In the genomic region with DNA sequence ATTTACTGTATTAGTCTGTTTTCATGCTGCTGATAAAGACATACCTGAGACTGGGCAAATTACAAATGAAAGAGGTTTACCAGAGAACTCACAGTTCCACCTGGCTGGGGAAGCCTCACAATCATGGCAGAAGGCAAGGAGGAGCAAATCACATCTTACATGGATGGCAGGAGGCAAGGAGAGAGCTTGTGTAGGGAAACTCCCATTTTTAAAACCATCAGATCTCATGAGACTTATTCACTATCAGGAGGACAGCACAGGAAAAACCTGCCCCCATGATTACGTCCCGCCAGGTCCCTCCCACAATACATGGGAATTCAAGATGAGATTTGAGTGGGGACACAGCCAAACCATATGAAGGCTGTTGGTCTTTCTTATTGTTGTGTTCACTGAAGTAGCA, we compare ENCODE assay signal across 8 cellular contexts.
DNase-seq lines count a peak whose midpoint lies in the region; ATAC-seq, FAIRE-seq and TF ChIP-seq lines count a peak whose summit lies in the region.
"Not testable (repeated sequence)": the region's sequence is repeated elsewhere in the genome, so short reads cannot be mapped to it uniquely, and the experiment has no call there.

No MANE protein-coding gene starts in this region.

- not testable (repeated sequence) for H3K4me3 ChIP-seq in Caco-2 (ENCODE audit: low read depth, low read length); HEK293 (ENCODE audit: low read depth, low read length); K562; HepG2 (replicated peaks in 1 of 3; ENCODE audit: insufficient read depth in 1 of 3, low read depth in 2 of 3, low read length in 3 of 3); trophoblast cell (ENCODE audit: low read depth, low read length)

- H2AFZ ChIP-seq in K562 (ENCODE audit: low read depth, low read length); HepG2 (ENCODE audit: low read length); trophoblast cell (ENCODE audit: insufficient read depth, low read length, poor library complexity): not testable (repeated sequence)

- not testable (repeated sequence) for H2BK5ac ChIP-seq in trophoblast cell (ENCODE audit: low read depth, low read length, poor library complexity)

- BruUV-seq in Caco-2 (replicated peaks; lab: Mats Ljungman, UMichigan); K562 (replicated peaks; lab: Mats Ljungman, UMichigan); MCF 10A (replicated peaks; lab: Mats Ljungman, UMichigan); HepG2 (replicated peaks; lab: Mats Ljungman, UMichigan): not testable (repeated sequence)

- not testable (repeated sequence) for H3K27me3 ChIP-seq in Caco-2 (replicated peaks; ENCODE audit: control insufficient read depth, insufficient read depth, low read length); K562 (ENCODE audit: control insufficient read depth in 2 of 2, insufficient read depth in 2 of 2, low read length in 2 of 2); HepG2 (ENCODE audit: control insufficient read depth in 1 of 2, insufficient read depth in 2 of 2, low read length in 2 of 2); trophoblast cell (ENCODE audit: insufficient read depth, low read length)

- TF ChIP-seq EP300 in K562 (IDR thresholded peaks at IDR 0.05; ENCODE audit: low read length); HepG2 (IDR thresholded peaks at IDR 0.05; ENCODE audit: low read depth in 2 of 2, low read length in 2 of 2); HepG2 (CRISPR knock-in tag; IDR thresholded peaks at IDR 0.05; ENCODE audit: borderline replicate concordance): not testable (repeated sequence)

- 25% methylated on average over 2 of the region's 2 CpGs for WGBS in K562 (ENCODE audit: insufficient coverage, low coverage, missing lambda C conversion rate)
- 100% methylated on average over 2 of the region's 2 CpGs for WGBS in HepG2 (ENCODE audit: low lambda C conversion rate)
- WGBS in trophoblast cell (ENCODE audit: extremely low coverage, insufficient coverage, insufficient read length) = no CpG with 5 or more reads among the region's 2 CpGs

- POLR2A ChIA-PET in Caco-2 (lab: Charles Lee); HEK293 (lab: Yijun Ruan, JAX); K562 (lab: Yijun Ruan, JAX); MCF 10A (lab: Yijun Ruan, JAX): not testable (repeated sequence)
- POLR2A ChIA-PET in HepG2 (lab: Yijun Ruan, JAX) = interaction anchor here (1.9 to 2.9 kb wide), 4 partner anchors 70 to 136 kb away, joined by 5 to 17 read pairs (median 10); no protein-coding TSS in a partner anchor

- H3K79me1 ChIP-seq in trophoblast cell (ENCODE audit: low read length) = not testable (repeated sequence)

- not testable (repeated sequence) for H4K12ac ChIP-seq in trophoblast cell (ENCODE audit: low read depth, low read length)

- H3K27ac Mint-ChIP-seq in Caco-2 (ENCODE audit: unreplicated experiment) = peak overlapping the region; percentile 35
- peak overlapping the region; percentile 48 for H3K27ac Mint-ChIP-seq in MCF 10A (ENCODE audit: low read depth, unreplicated experiment)
- peak overlapping the region; percentile 13 for H3K27ac Mint-ChIP-seq in memory B cell
- peak overlapping the region; percentile 11 for H3K27ac Mint-ChIP-seq in stimulated activated memory B cell treated with anti-CD40 and anti-IgM and Interleukin-4, amounts not matched to agents 10 μg/mL and 1 μg/mL and 100 μg/mL, for 72 hours

- H3K23ac ChIP-seq in trophoblast cell (ENCODE audit: low read length) = not testable (repeated sequence)

- H2BK120ac ChIP-seq in trophoblast cell (ENCODE audit: insufficient read depth, low read length, poor library complexity) = not testable (repeated sequence)

- H3K4me2 ChIP-seq in K562 (ENCODE audit: insufficient read depth, low read length); HepG2 (ENCODE audit: low read depth, low read length); trophoblast cell (ENCODE audit: low read length): not testable (repeated sequence)

- not testable (repeated sequence) for DNase-seq in Caco-2; K562 (ENCODE audit: extremely low read depth in 1 of 4, low spot score in 3 of 4); MCF 10A (ENCODE audit: unreplicated experiment); HepG2 (ENCODE audit: low spot score); memory B cell (ENCODE audit: low spot score in 2 of 2)
- DNase-seq in trophoblast cell = peak; percentile 12 to 59

- not testable (repeated sequence) for TF ChIP-seq RAD21 in K562 (CRISPR knock-in tag; conservative IDR thresholded peaks at IDR 0.05 in 1 of 2, IDR thresholded peaks at IDR 0.05 in 1 of 2); HepG2 (CRISPR knock-in tag; IDR thresholded peaks at IDR 0.05)

- not testable (repeated sequence) for H3K14ac ChIP-seq in trophoblast cell (ENCODE audit: low read length)

- H2AK5ac ChIP-seq in trophoblast cell (ENCODE audit: low read length) = not testable (repeated sequence)

- peaks cover 37% of the 10 kb centered on the region for H3K4me1 ChIP-seq in Caco-2
- peaks cover 20% of the 10 kb centered on the region; the same call in 1 of the 2 replicates for H3K4me1 ChIP-seq in HEK293 (ENCODE audit: control insufficient read depth, insufficient read depth, low read length)
- H3K4me1 ChIP-seq in K562 (replicated peaks in 1 of 2; ENCODE audit: control insufficient read depth in 2 of 2, insufficient read depth in 2 of 2, low read length in 2 of 2); trophoblast cell (ENCODE audit: control insufficient read depth in 1 of 2, insufficient read depth in 2 of 2, low read length in 2 of 2): not testable (repeated sequence)
- H3K4me1 ChIP-seq in HepG2 (ENCODE audit: insufficient read depth, low read length) = peaks cover 43% of the 10 kb centered on the region

- ATAC-seq in K562; HepG2; memory B cell (ENCODE audit: low read depth); stimulated activated memory B cell treated with anti-CD40 and anti-IgM and Interleukin-4, amounts not matched to agents 10 μg/mL and 1 μg/mL and 100 μg/mL, for 72 hours: not testable (repeated sequence)

- not testable (repeated sequence) for H3K4ac ChIP-seq in trophoblast cell (ENCODE audit: low read depth, low read length)

- CTCF ChIA-PET in Caco-2 (lab: Charles Lee); K562 (lab: Yijun Ruan, JAX; ENCODE audit: low intra/inter-chr PET ratio); HepG2 (lab: Yijun Ruan, JAX; ENCODE audit: low intra/inter-chr PET ratio, low total read pairs): not testable (repeated sequence)
- CTCF ChIA-PET in HEK293 (lab: Yijun Ruan, JAX) (interaction anchor here (0.6 kb wide), 1 partner anchor 44 kb away, joined by 3 read pairs; no protein-coding TSS in a partner anchor), MCF 10A (lab: Yijun Ruan, JAX) (interaction anchor here (0.6 to 1.7 kb wide), 2 partner anchors 15 to 73 kb away, joined by 3 to 5 read pairs; a partner anchor contains a TSS)

- not testable (repeated sequence) for TF ChIP-seq POLR2A in K562 (conservative IDR thresholded peaks at IDR 0.05); HepG2 (IDR thresholded peaks at IDR 0.05; ENCODE audit: insufficient read depth in 1 of 2, low read depth in 2 of 2, low read length in 2 of 2)

- not testable (repeated sequence) for H3K27ac ChIP-seq in HEK293 (ENCODE audit: extremely low read depth, low read depth, low read length); K562 (ENCODE audit: extremely low read depth, low read depth, low read length); trophoblast cell (ENCODE audit: low read depth, low read length)
- H3K27ac ChIP-seq in HepG2 (ENCODE audit: extremely low read length, insufficient read depth, low read length) = peak overlapping the region; percentile 85

- not testable (repeated sequence) for H4K20me1 ChIP-seq in K562 (replicated peaks; ENCODE audit: control insufficient read depth, insufficient read depth, low read length); HepG2 (ENCODE audit: insufficient read depth, low read length)

- H3K9me3 Mint-ChIP-seq in Caco-2 (ENCODE audit: unreplicated experiment) (peaks cover 56% of the 10 kb centered on the region), MCF 10A (ENCODE audit: unreplicated experiment) (peaks cover 10% of the 10 kb centered on the region)
- H3K9me3 Mint-ChIP-seq in memory B cell = not testable (repeated sequence)
- peaks cover 15% of the 10 kb centered on the region for H3K9me3 Mint-ChIP-seq in stimulated activated memory B cell treated with anti-CD40 and anti-IgM and Interleukin-4, amounts not matched to agents 10 μg/mL and 1 μg/mL and 100 μg/mL, for 72 hours

- not testable (repeated sequence) for TF ChIP-seq CTCF in Caco-2 (IDR thresholded peaks at IDR 0.05; ENCODE audit: insufficient read depth in 1 of 2, low read depth in 1 of 2, low read length in 1 of 2, severe bottlenecking in 1 of 2, unreplicated experiment in 1 of 2); HEK293 (tag by site-specific recombination; IDR thresholded peaks at IDR 0.05); K562 (IDR thresholded peaks at IDR 0.05 in 2 of 3, conservative IDR thresholded peaks at IDR 0.05 in 1 of 3; ENCODE audit: insufficient read depth in 2 of 3, low read depth in 1 of 3, low read length in 3 of 3); MCF 10A (IDR thresholded peaks at IDR 0.05; ENCODE audit: unreplicated experiment); HepG2 (CRISPR knock-in tag; IDR thresholded peaks at IDR 0.05)

- H3K9me3 ChIP-seq in Caco-2 = peaks cover 26% of the 10 kb centered on the region
- not testable (repeated sequence) for H3K9me3 ChIP-seq in HEK293 (ENCODE audit: control insufficient read depth, insufficient read depth, low read depth, low read length); K562 (replicated peaks; ENCODE audit: control insufficient read depth, insufficient read depth, low read depth, low read length); trophoblast cell (ENCODE audit: insufficient read depth, low read depth, low read length)
- peaks cover 32% of the 10 kb centered on the region for H3K9me3 ChIP-seq in HepG2 (ENCODE audit: low read length)

- H3K4me1 Mint-ChIP-seq in Caco-2 (ENCODE audit: low read depth, unreplicated experiment) (peaks cover 29% of the 10 kb centered on the region), memory B cell (peaks cover 12% of the 10 kb centered on the region)
- not testable (repeated sequence) for H3K4me1 Mint-ChIP-seq in MCF 10A (ENCODE audit: insufficient read depth, unreplicated experiment)
- H3K4me1 Mint-ChIP-seq in stimulated activated memory B cell treated with anti-CD40 and anti-IgM and Interleukin-4, amounts not matched to agents 10 μg/mL and 1 μg/mL and 100 μg/mL, for 72 hours = peaks cover 23% of the 10 kb centered on the region

- H3K79me2 ChIP-seq in K562 (ENCODE audit: control insufficient read depth, insufficient read depth, low read length); HepG2 (ENCODE audit: insufficient read depth, low read length); trophoblast cell (ENCODE audit: control insufficient read depth, insufficient read depth, low read length, poor library complexity): not testable (repeated sequence)

- in situ Hi-C loops in K562 (cut with MboI); HepG2 (cut with HindIII; ENCODE audit: extremely low pct_ligation_motif_present, low pct_unique_long_range_greater_than_20kb): not testable (repeated sequence)

- intact Hi-C loops in Caco-2 (cut with micrococcal nuclease; ENCODE audit: unreplicated experiment) (loop anchor here (5.0 kb wide), 1 partner anchor 73 kb away; a partner anchor contains a TSS), HepG2 (cut with micrococcal nuclease; ENCODE audit: unreplicated experiment) (loop anchor here (2.0 kb wide), 1 partner anchor 16 kb away; no protein-coding TSS in a partner anchor)
- intact Hi-C loops in K562 (cut with micrococcal nuclease); MCF 10A (cut with micrococcal nuclease): not testable (repeated sequence)

- H3K36me3 Mint-ChIP-seq in Caco-2 (ENCODE audit: insufficient read depth, unreplicated experiment) (peaks cover 20% of the 10 kb centered on the region), MCF 10A (ENCODE audit: insufficient read depth, unreplicated experiment) (peaks cover 96% of the 10 kb centered on the region), memory B cell (peaks cover 67% of the 10 kb centered on the region)
- H3K36me3 Mint-ChIP-seq in stimulated activated memory B cell treated with anti-CD40 and anti-IgM and Interleukin-4, amounts not matched to agents 10 μg/mL and 1 μg/mL and 100 μg/mL, for 72 hours = peaks cover 85% of the 10 kb centered on the region

- H4K91ac ChIP-seq in trophoblast cell (ENCODE audit: low read depth, low read length) = not testable (repeated sequence)

- not testable (repeated sequence) for H3K27me3 Mint-ChIP-seq in Caco-2 (ENCODE audit: insufficient read depth, unreplicated experiment); MCF 10A (ENCODE audit: insufficient read depth, unreplicated experiment); memory B cell; stimulated activated memory B cell treated with anti-CD40 and anti-IgM and Interleukin-4, amounts not matched to agents 10 μg/mL and 1 μg/mL and 100 μg/mL, for 72 hours

- H3K4me3 Mint-ChIP-seq in Caco-2 (ENCODE audit: unreplicated experiment); MCF 10A (ENCODE audit: unreplicated experiment); memory B cell; stimulated activated memory B cell treated with anti-CD40 and anti-IgM and Interleukin-4, amounts not matched to agents 10 μg/mL and 1 μg/mL and 100 μg/mL, for 72 hours: not testable (repeated sequence)

- H3K36me3 ChIP-seq in Caco-2 (ENCODE audit: control insufficient read depth, insufficient read depth, low read length); HEK293 (ENCODE audit: control insufficient read depth in 2 of 2, insufficient read depth in 1 of 2, low read length in 2 of 2); K562 (ENCODE audit: control insufficient read depth, insufficient read depth, low read length); trophoblast cell (ENCODE audit: control insufficient read depth in 1 of 2, insufficient read depth in 2 of 2, low read length in 2 of 2): not testable (repeated sequence)
- H3K36me3 ChIP-seq in HepG2 (replicated peaks in 1 of 2; ENCODE audit: control insufficient read depth in 1 of 2, insufficient read depth in 2 of 2, low read length in 2 of 2) = peaks cover 10 to 34% of the 10 kb centered on the region in 2 experiments; a peak in 4 of 5 replicates

- not testable (repeated sequence) for H3K18ac ChIP-seq in trophoblast cell (ENCODE audit: low read length)

- not testable (repeated sequence) for H3K9ac ChIP-seq in K562 (ENCODE audit: insufficient read depth in 1 of 2, low read depth in 2 of 2, low read length in 2 of 2); trophoblast cell (ENCODE audit: low read length)
- H3K9ac ChIP-seq in HepG2 (ENCODE audit: insufficient read depth, low read depth, low read length) = 0 out of 2 replicates have a peak overlapping the region, but pooled peaks have one; percentile 55

- not testable (repeated sequence) for FAIRE-seq in K562 (lab: Jason Lieb, UNC); HepG2 (lab: Jason Lieb, UNC)

- not testable (repeated sequence) for H3K9me1 ChIP-seq in K562 (ENCODE audit: control insufficient read depth, insufficient read depth, low read length)

- not testable (repeated sequence) for H2BK12ac ChIP-seq in trophoblast cell (ENCODE audit: low read length)

- not testable (repeated sequence) for H4K8ac ChIP-seq in trophoblast cell (ENCODE audit: low read depth, low read length)
